In the genomic region with DNA sequence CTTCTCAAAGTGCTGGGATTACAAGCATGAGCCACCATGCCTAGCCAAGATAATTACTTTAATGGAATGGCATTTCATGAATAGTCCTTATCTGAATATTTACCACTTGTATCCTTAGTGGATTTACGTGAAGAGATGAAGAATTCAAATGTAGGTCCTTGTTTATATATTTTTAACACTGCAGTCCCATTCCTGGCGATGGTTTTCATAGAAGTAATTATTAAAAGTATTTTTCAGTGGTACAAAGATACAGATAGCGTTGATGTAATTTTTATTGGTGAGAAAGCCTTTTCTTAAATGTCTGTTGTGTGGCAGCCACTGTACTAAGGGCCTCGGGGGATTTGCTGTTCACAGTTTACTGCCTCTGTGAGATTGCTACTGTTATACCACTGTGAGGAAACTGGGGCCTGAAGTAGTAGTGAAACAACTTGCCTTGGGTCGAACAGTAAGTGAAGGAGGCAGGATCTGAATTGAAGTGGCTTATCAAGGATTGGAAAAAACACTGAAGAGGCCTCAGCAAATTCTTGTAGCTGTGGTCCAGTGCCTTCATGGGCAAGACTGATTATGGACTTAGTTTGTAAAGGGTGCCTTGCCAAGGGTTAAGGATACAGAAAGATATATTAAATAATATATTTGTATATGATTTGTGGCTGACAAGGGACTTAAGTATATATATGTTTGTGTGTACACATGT, we compare ENCODE assay signal across 12 cellular contexts.
DNase-seq lines count a peak whose midpoint lies in the region; ATAC-seq and TF ChIP-seq lines count a peak whose summit lies in the region.
"Had no signal": no experiment of that assay in that cellular context is flagged by ENCODE, and none has a peak within 500 bp of the region (broad histone marks: within the 10 kb centered on the region; RNA-seq: fewer than 3 reads in every experiment).

No MANE protein-coding gene starts in this region.

- peaks cover 0 to 17% (median 0%) of the 10 kb centered on the region in 3 donors for H3K4me1 ChIP-seq in gastroesophageal sphincter

- H3K27me3 ChIP-seq in gastroesophageal sphincter = no peaks in the 10 kb centered on the region
- H3K27me3 ChIP-seq: ovary had no signal

- TF ChIP-seq POLR2A in gastroesophageal sphincter (IDR thresholded peaks at IDR 0.05) = no peak

- DNase-seq in GM12864 (ENCODE audit: low read depth) = peak; percentile 31
- DNase-seq in SK-N-MC (ENCODE audit: low read depth, low spot score) = peak; percentile 44
- no peak for DNase-seq in RWPE1 (ENCODE audit: low spot score)
- no peak for DNase-seq in HPDE6-E6E7 (ENCODE audit: extremely low spot score)
- DNase-seq: activated CD4-positive, alpha-beta T cell treated with anti-CD3 and anti-CD28 coated beads, Interleukin-2, amount 50 U/mL, for 48 hours; NCI-H187; ovary had no signal

- CTCF ChIA-PET in RWPE1 (lab: Yijun Ruan, JAX) = interaction anchor here (0.6 kb wide), 1 partner anchor 144 kb away, joined by 3 read pairs; no protein-coding TSS in a partner anchor

- H3K9me3 ChIP-seq in SK-N-MC (ENCODE audit: low read depth, low read length) = no peaks in the 10 kb centered on the region
- H3K9me3 ChIP-seq in gastroesophageal sphincter = no peaks in the 10 kb centered on the region
- H3K9me3 ChIP-seq: ovary had no signal

- no peak for TF ChIP-seq CTCF in GM12864 (IDR thresholded peaks at IDR 0.05; ENCODE audit: low read depth, low read length, missing control alignments)
- TF ChIP-seq CTCF in gastroesophageal sphincter (IDR thresholded peaks at IDR 0.05) = no peak
- TF ChIP-seq CTCF in RWPE1 (conservative IDR thresholded peaks at IDR 0.05; ENCODE audit: low read depth) = no peak

- POLR2A ChIA-PET in RWPE1 (lab: Yijun Ruan, JAX; ENCODE audit: low non-redundant PET) = no interaction called here

- H3K36me3 ChIP-seq in SK-N-MC (ENCODE audit: insufficient read depth, low read length) (no peaks in the 10 kb centered on the region), gastroesophageal sphincter (peaks cover 0 to 11% of the 10 kb centered on the region in 2 donors)
- H3K36me3 ChIP-seq: ovary had no signal

- peak; percentile 76 for ATAC-seq in GM21390 (IDR thresholded peaks at IDR 0.05; ENCODE audit: unreplicated experiment)
- peak; percentile 71 for ATAC-seq in HG03066 (IDR thresholded peaks at IDR 0.05; ENCODE audit: low read depth, unreplicated experiment)
- ATAC-seq in gastroesophageal sphincter = no peak
- ATAC-seq in GM19397 (IDR thresholded peaks at IDR 0.05; ENCODE audit: unreplicated experiment) = no peak

- H3K9ac ChIP-seq in SK-N-MC (ENCODE audit: insufficient read length) = no peak overlapping the region

- no peak overlapping the region for H3K4me3 ChIP-seq in GM12864 (ENCODE audit: low read depth, low read length)
- H3K4me3 ChIP-seq in SK-N-MC = no peak overlapping the region
- no peak overlapping the region for H3K4me3 ChIP-seq in gastroesophageal sphincter
- H3K4me3 ChIP-seq: ovary had no signal

- WGBS in gastroesophageal sphincter (ENCODE audit: low coverage in 1 of 2), 2 donors = 50 to 83% methylated on average over 4 to 5 of the region's 5 CpGs

- no peak for TF ChIP-seq EP300 in gastroesophageal sphincter (IDR thresholded peaks at IDR 0.05)

- H3K27ac ChIP-seq in SK-N-MC (peak overlapping the region; percentile 51), gastroesophageal sphincter (no peak overlapping the region), RWPE1 (no peak overlapping the region)
- H3K27ac ChIP-seq: HL-60, ovary had no signal

Comparison
In these comparisons a context has a peak if more than half of its experiments do, and no peak if none do; other contexts are left out.
1. DNase-seq: peak in GM12864 (single experiment) and SK-N-MC (single experiment); none in RWPE1 (single experiment) and HPDE6-E6E7 (single experiment).
2. ATAC-seq: peak in GM21390 (single experiment) and HG03066 (single experiment); none in gastroesophageal sphincter (single experiment) and GM19397 (single experiment).